Comparison of ENCODE assay signal across 28 cellular contexts in the genomic region with DNA sequence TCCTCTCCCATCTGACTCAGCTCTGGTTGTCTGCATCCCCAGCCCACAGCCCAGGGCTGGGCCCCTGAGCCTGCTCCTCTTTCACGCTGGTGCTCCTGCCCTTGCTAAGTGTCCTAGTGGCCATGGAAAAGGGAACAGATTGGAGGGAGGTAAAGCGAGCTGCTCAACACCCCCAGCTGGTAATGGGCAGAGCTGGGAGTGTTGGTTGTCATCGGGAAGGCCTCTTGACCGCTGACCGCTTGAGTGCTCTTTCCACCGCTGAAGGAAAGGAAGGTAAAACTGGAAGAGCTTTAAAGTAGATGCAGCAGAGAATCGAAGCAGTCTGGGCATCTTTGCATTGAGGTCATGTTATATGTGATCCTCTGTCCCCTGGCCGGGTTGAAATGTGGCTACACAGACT.
"Had no signal": no experiment of that assay in that cellular context is flagged by ENCODE, and none has a peak within 500 bp of the region (broad histone marks: within the 10 kb centered on the region; RNA-seq: fewer than 3 reads in every experiment).

No MANE protein-coding gene starts in this region.

- DNase-seq: activated CD4-positive, alpha-beta memory T cell treated with anti-CD3 and anti-CD28 coated beads, Interleukin-2, amount 10 ng/mL, durations not matched to agents 7 days and 5 days; activated CD4-positive, alpha-beta T cell treated with anti-CD3 and anti-CD28 coated beads for 1 hour; activated CD4-positive, alpha-beta T cell treated with anti-CD3 and anti-CD28 coated beads, Interleukin-2, amount 10 ng/mL, durations not matched to agents 7 days and 5 days; activated CD8-positive, alpha-beta memory T cell treated with anti-CD3 and anti-CD28 coated beads, Interleukin-2, amount 50 U/mL, for 48 hours; activated gamma-delta T cell; activated naive CD4-positive, alpha-beta T cell treated with anti-CD3 and anti-CD28 coated beads, Interleukin-2, amount 50 U/mL, for 16 hours; activated naive CD8-positive, alpha-beta T cell treated with anti-CD3 and anti-CD28 coated beads, Interleukin-2, amount 50 U/mL, for 24 hours; activated T-cell treated with anti-CD3 and anti-CD28 coated beads, Interleukin-2, amount 50 U/mL, for 24 hours; amygdala; dermis blood vessel endothelial cell; effector CD4-positive, alpha-beta T cell; foreskin melanocyte; lower lobe of right lung; mesenchymal stem cell; natural killer cell; stimulated activated CD4-positive, alpha-beta T cell treated with anti-CD3 and anti-CD28 coated beads, Interleukin-15, amount 100 ng/mL, for 24 hours; stimulated activated CD4-positive, alpha-beta T cell treated with anti-CD3 and anti-CD28 coated beads, Interleukin-2, amount 100 ng/mL, for 24 hours; stimulated activated naive CD4-positive, alpha-beta T cell; T-helper 17 cell had no signal

- H3K4me2 ChIP-seq: smooth muscle cell had no signal

- ATAC-seq: activated naive CD8-positive, alpha-beta T cell treated with anti-CD3 and anti-CD28 coated beads, Interleukin-2, amount 50 U/mL, for 24 hours; left lobe of liver; lower lobe of right lung; natural killer cell; T-helper 17 cell had no signal

- H3K9me3 ChIP-seq: breast epithelium, esophagus muscularis mucosa, lower lobe of right lung, neutrophil, suprapubic skin, tibial nerve had no signal

- H3K36me3 ChIP-seq: breast epithelium, lower lobe of right lung had no signal

- H3K27ac Mint-ChIP-seq: activated CD4-positive, alpha-beta memory T cell treated with anti-CD3 and anti-CD28 coated beads, Interleukin-2, amount 10 ng/mL, durations not matched to agents 7 days and 5 days; activated CD4-positive, alpha-beta T cell treated with anti-CD3 and anti-CD28 coated beads, Interleukin-2, amount 10 ng/mL, durations not matched to agents 7 days and 5 days; activated naive CD8-positive, alpha-beta T cell treated with anti-CD3 and anti-CD28 coated beads, Interleukin-2, amount 50 U/mL, for 24 hours; activated T-cell treated with anti-CD3 and anti-CD28 coated beads, Interleukin-2, amount 50 U/mL, for 24 hours; natural killer cell; progenitor cell of endocrine pancreas; T-helper 17 cell had no signal

- H3K27me3 Mint-ChIP-seq: activated CD4-positive, alpha-beta memory T cell treated with anti-CD3 and anti-CD28 coated beads, Interleukin-2, amount 10 ng/mL, durations not matched to agents 7 days and 5 days; activated CD4-positive, alpha-beta T cell treated with anti-CD3 and anti-CD28 coated beads, Interleukin-2, amount 10 ng/mL, durations not matched to agents 7 days and 5 days; activated naive CD8-positive, alpha-beta T cell treated with anti-CD3 and anti-CD28 coated beads, Interleukin-2, amount 50 U/mL, for 24 hours; activated T-cell treated with anti-CD3 and anti-CD28 coated beads, Interleukin-2, amount 50 U/mL, for 24 hours; central memory CD8-positive, alpha-beta T cell; T-helper 17 cell had no signal

- H3K4me3 ChIP-seq: breast epithelium, esophagus muscularis mucosa, lower lobe of right lung, smooth muscle cell, suprapubic skin, tibial nerve had no signal

- H3K27ac ChIP-seq: breast epithelium, esophagus muscularis mucosa, lower lobe of right lung, neutrophil, suprapubic skin, tibial nerve had no signal

- H3K36me3 Mint-ChIP-seq: natural killer cell had no signal

- H3K4me1 Mint-ChIP-seq: activated CD4-positive, alpha-beta memory T cell treated with anti-CD3 and anti-CD28 coated beads, Interleukin-2, amount 10 ng/mL, durations not matched to agents 7 days and 5 days; activated naive CD8-positive, alpha-beta T cell treated with anti-CD3 and anti-CD28 coated beads, Interleukin-2, amount 50 U/mL, for 24 hours; central memory CD8-positive, alpha-beta T cell had no signal

- H3K4me1 ChIP-seq: breast epithelium, lower lobe of right lung, tibial nerve had no signal

- H3K27me3 ChIP-seq: breast epithelium, esophagus muscularis mucosa, neutrophil, suprapubic skin, tibial nerve had no signal

- H3K9me3 Mint-ChIP-seq: activated CD4-positive, alpha-beta memory T cell treated with anti-CD3 and anti-CD28 coated beads, Interleukin-2, amount 10 ng/mL, durations not matched to agents 7 days and 5 days; activated CD4-positive, alpha-beta T cell treated with anti-CD3 and anti-CD28 coated beads, Interleukin-2, amount 10 ng/mL, durations not matched to agents 7 days and 5 days; activated naive CD8-positive, alpha-beta T cell treated with anti-CD3 and anti-CD28 coated beads, Interleukin-2, amount 50 U/mL, for 24 hours; activated T-cell treated with anti-CD3 and anti-CD28 coated beads, Interleukin-2, amount 50 U/mL, for 24 hours; central memory CD8-positive, alpha-beta T cell; natural killer cell had no signal

- H3K4me3 Mint-ChIP-seq: activated CD4-positive, alpha-beta memory T cell treated with anti-CD3 and anti-CD28 coated beads, Interleukin-2, amount 10 ng/mL, durations not matched to agents 7 days and 5 days; activated CD4-positive, alpha-beta T cell treated with anti-CD3 and anti-CD28 coated beads, Interleukin-2, amount 10 ng/mL, durations not matched to agents 7 days and 5 days; activated naive CD8-positive, alpha-beta T cell treated with anti-CD3 and anti-CD28 coated beads, Interleukin-2, amount 50 U/mL, for 24 hours; activated T-cell treated with anti-CD3 and anti-CD28 coated beads, Interleukin-2, amount 50 U/mL, for 24 hours; central memory CD8-positive, alpha-beta T cell; natural killer cell; T-helper 17 cell had no signal
